1 cellular context compared by ENCODE assay signal in genomic region chr20:2538931-2539330, GRCh38.
A peak's percentile ranks its signal among the peaks of the same experiment; 100 is the strongest.
TF ChIP-seq lines count a peak whose summit lies in the region.

No MANE protein-coding gene starts in this region.

TF ChIP-seq in HepG2, 621 proteins besides CTCF, POLR2A, EP300 and RAD21:
- TF ChIP-seq ZNF367 (CRISPR knock-in tag; IDR thresholded peaks at IDR 0.05; ENCODE audit: borderline replicate concordance) (no peak), GATAD2A (CRISPR knock-in tag; IDR thresholded peaks at IDR 0.05) (0 out of 2 replicates have a peak, but pooled peaks have one; percentile 3)
TF ChIP-seq in HepG2: peak in this region for 1.
